ENCODE assay signal across 1 cellular context in the genomic region with DNA sequence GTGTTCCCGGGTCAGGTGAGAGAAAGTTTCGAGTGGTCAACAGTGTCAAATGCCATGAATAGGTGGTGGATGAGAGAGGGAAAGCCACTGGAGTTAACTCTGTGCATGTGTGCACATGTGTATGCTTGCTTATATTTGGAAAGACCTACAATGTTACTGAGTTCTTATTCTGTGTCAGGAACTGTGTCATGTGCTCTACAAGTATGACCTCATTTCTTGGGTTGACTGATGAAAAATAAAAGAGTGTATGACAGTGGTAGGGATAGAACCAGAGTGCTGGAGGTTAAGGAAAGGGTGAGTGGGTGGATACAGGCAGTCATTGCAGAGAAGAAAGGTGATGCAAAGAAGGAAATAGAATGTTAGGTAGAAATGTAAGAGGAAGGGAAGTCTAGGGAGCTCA.
A peak's percentile ranks its signal among the peaks of the same experiment; 100 is the strongest.
TF ChIP-seq lines count a peak whose summit lies in the region.

No MANE protein-coding gene starts in this region.

TF ChIP-seq in HepG2, 621 proteins besides CTCF, POLR2A, EP300 and RAD21:
- TF ChIP-seq ATF7 (IDR thresholded peaks at IDR 0.05) = 0 out of 2 replicates have a peak, but pooled peaks have one; percentile 10
- no peak for TF ChIP-seq ATF7 (CRISPR knock-in tag; IDR thresholded peaks at IDR 0.05)
- no peak for TF ChIP-seq BCL3 (CRISPR knock-in tag; IDR thresholded peaks at IDR 0.05)
